ENCODE assay signal across 8 cellular contexts in the genomic region with DNA sequence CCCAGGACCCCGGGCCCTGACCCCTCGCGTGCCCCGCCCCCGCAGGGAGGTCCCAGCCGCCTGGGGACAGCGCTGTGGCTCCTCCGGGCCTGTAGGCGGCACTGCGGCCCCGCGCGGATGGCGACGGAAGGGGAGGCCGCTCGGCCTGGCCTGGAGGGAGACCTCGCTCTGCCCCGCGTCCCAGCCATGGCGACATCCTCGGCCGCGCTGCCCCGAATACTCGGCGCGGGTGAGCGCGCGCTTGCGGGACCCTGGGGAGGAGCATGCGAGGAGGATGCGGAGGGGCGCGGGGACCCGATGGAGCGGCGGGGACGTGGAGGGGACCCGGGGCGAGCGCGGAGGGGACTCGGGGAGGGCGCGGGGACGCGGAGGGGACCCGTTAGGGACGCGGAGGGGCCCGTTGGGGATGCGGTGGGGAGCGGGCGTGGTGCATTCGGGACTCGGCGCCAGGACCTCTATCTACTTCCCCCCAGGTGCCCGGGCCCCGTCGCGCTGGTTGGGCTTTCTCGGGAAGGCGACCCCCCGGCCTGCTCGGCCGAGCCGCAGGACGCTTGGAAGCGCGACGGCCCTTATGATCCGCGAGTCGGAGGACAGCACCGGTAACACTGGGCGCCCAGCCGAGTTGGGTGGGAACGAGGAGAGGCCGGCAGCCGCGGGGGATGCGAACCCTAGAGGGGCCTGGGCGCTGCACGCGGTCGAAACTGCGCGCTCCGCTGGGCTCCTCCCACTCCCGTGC. TPM values are rescaled to one million over a fixed set of nuclear protein-coding genes. Genes with fewer than 3 reads are reported as not detected.
DNase-seq lines count a peak whose midpoint lies in the region; ATAC-seq and TF ChIP-seq lines count a peak whose summit lies in the region.

Gene MRPS2 (plus strand): TSS at position 158 of the 736 bp plus-strand sequence. CDS start 29 bp downstream, at position 187.

- peak within 1 kb of the TSS; percentile 93 for H3K27ac Mint-ChIP-seq in activated naive CD4-positive, alpha-beta T cell treated with anti-CD3 and anti-CD28 coated beads for 36 hours

- CTCF ChIA-PET in activated naive CD4-positive, alpha-beta T cell treated with anti-CD3 and anti-CD28 coated beads for 36 hours (lab: Charles Lee), result no interaction called here

- intact Hi-C loops in activated naive CD4-positive, alpha-beta T cell treated with anti-CD3 and anti-CD28 coated beads for 36 hours (cut with micrococcal nuclease), result loop anchor here (5.0 kb wide), 2 partner anchors 102 to 407 kb away; partner anchors contain the start of gene CAMSAP1

- peak; percentile 80 for ATAC-seq in GM21717 (IDR thresholded peaks at IDR 0.05; ENCODE audit: unreplicated experiment)

- peak within 1 kb of the TSS; percentile 93 for H3K4me3 Mint-ChIP-seq in activated naive CD4-positive, alpha-beta T cell treated with anti-CD3 and anti-CD28 coated beads for 36 hours

- H3K4me2 ChIP-seq in KMS-11, result peak within 1 kb of the TSS; percentile 99

- no peak within 1 kb of the TSS for H3K4me3 ChIP-seq in KMS-11 (IDR thresholded peaks at IDR 0.05; ENCODE audit: insufficient read depth, low read depth, low read length)
- H3K4me3 ChIP-seq in suprapubic skin, result peak within 1 kb of the TSS; percentile 63

- TF ChIP-seq CTCF in KMS-11 (conservative IDR thresholded peaks at IDR 0.05; ENCODE audit: low read depth, low read length) (peak; percentile 50), suprapubic skin (IDR thresholded peaks at IDR 0.05) (peak; percentile 50 to 94)

- H3K9me3 ChIP-seq in suprapubic skin, result no peaks in the 10 kb centered on the region

- peaks cover 3% of the 10 kb centered on the region for H3K27me3 Mint-ChIP-seq in activated naive CD4-positive, alpha-beta T cell treated with anti-CD3 and anti-CD28 coated beads for 36 hours (ENCODE audit: low read depth)

- DNase-seq in DMS79 (lab: John Stamatoyannopoulos, UW) (peak; percentile 43), SK-N-DZ (ENCODE audit: low spot score) (peak; percentile 86), germinal center (ENCODE audit: low spot score) (peak; percentile 89), occipital lobe (lab: John Stamatoyannopoulos, UW) (peak; percentile 87), suprapubic skin (ENCODE audit: low spot score in 2 of 2) (peak; percentile 88 to 93)
- DNase-seq in activated naive CD4-positive, alpha-beta T cell treated with anti-CD3 and anti-CD28 coated beads for 36 hours, result peak; percentile 85

- WGBS in suprapubic skin, result under 1% methylated on average over 29 of the region's 92 CpGs

- H2AFZ ChIP-seq in KMS-11 (ENCODE audit: low read depth), result peak within 1 kb of the TSS; percentile 83

- H3K36me3 ChIP-seq in KMS-11 (ENCODE audit: insufficient read depth), result no peaks in the 10 kb centered on the region; the same call in 1 of the 2 replicates
- H3K36me3 ChIP-seq in suprapubic skin, result peaks cover 24% of the 10 kb centered on the region

- peaks cover 11% of the 10 kb centered on the region; the same call in 1 of the 2 replicates for H3K27me3 ChIP-seq in KMS-11 (ENCODE audit: insufficient read depth, low read depth)
- no peaks in the 10 kb centered on the region for H3K27me3 ChIP-seq in suprapubic skin

- no peaks in the 10 kb centered on the region for H3K9me3 Mint-ChIP-seq in activated naive CD4-positive, alpha-beta T cell treated with anti-CD3 and anti-CD28 coated beads for 36 hours

- peaks cover 25% of the 10 kb centered on the region for H3K36me3 Mint-ChIP-seq in activated naive CD4-positive, alpha-beta T cell treated with anti-CD3 and anti-CD28 coated beads for 36 hours (ENCODE audit: low read depth)

- H3K27ac ChIP-seq in KMS-11 (peak within 1 kb of the TSS; percentile 38), suprapubic skin (peak within 1 kb of the TSS; percentile 46)

- TF ChIP-seq EP300 in suprapubic skin (IDR thresholded peaks at IDR 0.05), result no peak

- TF ChIP-seq POLR2A in suprapubic skin (IDR thresholded peaks at IDR 0.05), result peak in 1 of 2 donors; percentile 40

- no peaks in the 10 kb centered on the region for H4K20me1 ChIP-seq in KMS-11 (ENCODE audit: insufficient read depth)

- peak within 1 kb of the TSS; percentile 79 for H3K9ac ChIP-seq in KMS-11

- peaks cover 12% of the 10 kb centered on the region for H3K79me2 ChIP-seq in KMS-11 (ENCODE audit: insufficient read depth, low read depth)

- peaks cover 26% of the 10 kb centered on the region for H3K4me1 Mint-ChIP-seq in activated naive CD4-positive, alpha-beta T cell treated with anti-CD3 and anti-CD28 coated beads for 36 hours (ENCODE audit: low read depth)

- H3K4me1 ChIP-seq in KMS-11 (ENCODE audit: low read depth, poor library complexity, severe bottlenecking) (peaks cover 7% of the 10 kb centered on the region), suprapubic skin (peaks cover 32% of the 10 kb centered on the region)

RNA-seq across cellular contexts. Expression of gene MRPS2, which starts in this region (rescaled TPM):
- 40.1 and 50.5 TPM in 2 replicates for polyA plus RNA-seq in SK-N-DZ (2014; cell fraction: cytosol; rRNA removed)
- polyA plus RNA-seq in SK-N-DZ (2014; cell fraction: nucleus; rRNA removed), result 49.8 and 53.5 TPM in 2 replicates
- 10 to 100 TPM; 36.9 to 40.7 TPM for total RNA-seq in activated naive CD4-positive, alpha-beta T cell treated with anti-CD3 and anti-CD28 coated beads for 36 hours
- 9.7 TPM for total RNA-seq in occipital lobe
- total RNA-seq in suprapubic skin, result 10 to 100 TPM; 51.5 to 61.7 (median 55.1) TPM
